In the genomic region with DNA sequence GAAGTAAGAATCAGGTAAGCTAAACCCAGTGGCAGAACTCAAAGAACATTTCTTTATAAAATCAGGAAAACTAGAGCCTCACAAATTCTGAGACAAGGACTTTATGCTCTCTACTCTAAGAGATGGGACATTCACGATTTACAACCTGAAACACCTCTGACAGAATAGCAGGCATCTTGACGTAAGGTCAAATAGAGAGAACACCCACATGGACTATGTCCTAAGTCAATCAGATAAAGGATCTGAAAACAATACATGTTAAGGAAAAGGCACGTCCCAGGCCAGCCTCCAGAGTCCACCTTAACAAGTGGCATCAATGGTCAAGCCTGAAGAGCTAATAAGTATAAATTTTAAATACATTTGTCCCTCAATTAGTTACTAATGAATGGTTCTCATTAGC, we compare ENCODE assay signal across 23 cellular contexts. TPM values are rescaled to one million over a fixed set of nuclear protein-coding genes. Genes with fewer than 3 reads are reported as not detected.
A peak's percentile ranks its signal among the peaks of the same experiment; 100 is the strongest.
DNase-seq lines count a peak whose midpoint lies in the region; ATAC-seq and TF ChIP-seq lines count a peak whose summit lies in the region.
"Had no signal": no experiment of that assay in that cellular context is flagged by ENCODE, and none has a peak within 500 bp of the region (broad histone marks: within the 10 kb centered on the region; RNA-seq: fewer than 3 reads in every experiment).

No MANE protein-coding gene starts in this region.

- no peak overlapping the region for H3K4me3 Mint-ChIP-seq in activated CD8-positive, alpha-beta T cell treated with anti-CD3 and anti-CD28 coated beads, Interleukin-2, amount 10 ng/mL, durations not matched to agents 7 days and 5 days
- no peak overlapping the region for H3K4me3 Mint-ChIP-seq in activated CD8-positive, alpha-beta T cell treated with anti-CD3 and anti-CD28 coated beads for 36 hours
- H3K4me3 Mint-ChIP-seq in activated T-helper 17 cell treated with anti-CD3 and anti-CD28 coated beads, Interleukin-2, amount 50 U/mL, for 72 hours, result no peak overlapping the region
- H3K4me3 Mint-ChIP-seq in memory B cell, result no peak overlapping the region
- H3K4me3 Mint-ChIP-seq in activated naive CD4-positive, alpha-beta T cell treated with anti-CD3 and anti-CD28 coated beads, Interleukin-2, amount 10 ng/mL, durations not matched to agents 7 days and 5 days, result no peak overlapping the region
- H3K4me3 Mint-ChIP-seq: CD4-positive, CD25-positive, alpha-beta regulatory T cell; H9 had no signal

- POLR2A ChIA-PET in activated CD8-positive, alpha-beta T cell treated with anti-CD3 and anti-CD28 coated beads, Interleukin-2, amount 10 ng/mL, durations not matched to agents 7 days and 5 days (lab: Charles Lee), result interaction anchor here (1.4 to 2.0 kb wide), 2 partner anchors 48 to 51 kb away, joined by 3 to 12 read pairs; partner anchors contain the start of gene GNPTAB
- POLR2A ChIA-PET in activated CD8-positive, alpha-beta T cell treated with anti-CD3 and anti-CD28 coated beads for 36 hours (lab: Charles Lee), result interaction anchor here (0.7 to 3.5 kb wide), 2 partner anchors 51 to 213 kb away, joined by 3 to 16 read pairs; partner anchors contain the start of gene GNPTAB

- no peak for DNase-seq in activated CD8-positive, alpha-beta T cell treated with anti-CD3 and anti-CD28 coated beads, Interleukin-2, amount 10 ng/mL, durations not matched to agents 7 days and 5 days
- no peak for DNase-seq in activated CD8-positive, alpha-beta T cell treated with anti-CD3 and anti-CD28 coated beads for 36 hours
- DNase-seq in memory B cell (ENCODE audit: low spot score in 2 of 2), result no peak
- no peak for DNase-seq in activated CD4-positive, CD25-positive, alpha-beta regulatory T cell (lab: John Stamatoyannopoulos, UW)
- DNase-seq in activated naive CD4-positive, alpha-beta T cell treated with anti-CD3 and anti-CD28 coated beads, Interleukin-2, amount 10 ng/mL, durations not matched to agents 7 days and 5 days, result no peak
- DNase-seq in RKO (ENCODE audit: low spot score), result no peak
- DNase-seq: CD4-positive, CD25-positive, alpha-beta regulatory T cell; COR-L47; H9; KBM-7; MV-4-11; NCI-H1105; NCI-H1436 treated with DMSO at 0.1 percent for 48 hours; NCI-H187 treated with DMSO at 0.1 percent for 48 hours; NCI-H2171 treated with DMSO at 0.1 percent for 48 hours; NCI-H345; NCI-H774; SJCRH30 had no signal

- no peaks in the 10 kb centered on the region for H3K27me3 Mint-ChIP-seq in activated CD8-positive, alpha-beta T cell treated with anti-CD3 and anti-CD28 coated beads, Interleukin-2, amount 10 ng/mL, durations not matched to agents 7 days and 5 days (ENCODE audit: low read depth)
- no peaks in the 10 kb centered on the region for H3K27me3 Mint-ChIP-seq in activated CD8-positive, alpha-beta T cell treated with anti-CD3 and anti-CD28 coated beads for 36 hours
- no peaks in the 10 kb centered on the region for H3K27me3 Mint-ChIP-seq in activated T-helper 17 cell treated with anti-CD3 and anti-CD28 coated beads, Interleukin-2, amount 50 U/mL, for 72 hours
- no peaks in the 10 kb centered on the region for H3K27me3 Mint-ChIP-seq in memory B cell
- H3K27me3 Mint-ChIP-seq in activated naive CD4-positive, alpha-beta T cell treated with anti-CD3 and anti-CD28 coated beads, Interleukin-2, amount 10 ng/mL, durations not matched to agents 7 days and 5 days, result no peaks in the 10 kb centered on the region
- H3K27me3 Mint-ChIP-seq: CD4-positive, CD25-positive, alpha-beta regulatory T cell had no signal

- no peaks in the 10 kb centered on the region for H3K9me3 Mint-ChIP-seq in activated CD8-positive, alpha-beta T cell treated with anti-CD3 and anti-CD28 coated beads, Interleukin-2, amount 10 ng/mL, durations not matched to agents 7 days and 5 days (ENCODE audit: insufficient read depth)
- no peaks in the 10 kb centered on the region for H3K9me3 Mint-ChIP-seq in activated CD8-positive, alpha-beta T cell treated with anti-CD3 and anti-CD28 coated beads for 36 hours
- no peaks in the 10 kb centered on the region for H3K9me3 Mint-ChIP-seq in activated T-helper 17 cell treated with anti-CD3 and anti-CD28 coated beads, Interleukin-2, amount 50 U/mL, for 72 hours
- no peaks in the 10 kb centered on the region for H3K9me3 Mint-ChIP-seq in memory B cell
- no peaks in the 10 kb centered on the region for H3K9me3 Mint-ChIP-seq in activated naive CD4-positive, alpha-beta T cell treated with anti-CD3 and anti-CD28 coated beads, Interleukin-2, amount 10 ng/mL, durations not matched to agents 7 days and 5 days
- H3K9me3 Mint-ChIP-seq: CD4-positive, CD25-positive, alpha-beta regulatory T cell; H9 had no signal

- H3K27ac Mint-ChIP-seq in activated CD8-positive, alpha-beta T cell treated with anti-CD3 and anti-CD28 coated beads, Interleukin-2, amount 10 ng/mL, durations not matched to agents 7 days and 5 days, result peak overlapping the region; percentile 41
- no peak overlapping the region for H3K27ac Mint-ChIP-seq in activated CD8-positive, alpha-beta T cell treated with anti-CD3 and anti-CD28 coated beads for 36 hours
- peak overlapping the region; percentile 17 for H3K27ac Mint-ChIP-seq in activated T-helper 17 cell treated with anti-CD3 and anti-CD28 coated beads, Interleukin-2, amount 50 U/mL, for 72 hours
- H3K27ac Mint-ChIP-seq in memory B cell, result peak overlapping the region; percentile 47
- no peak overlapping the region for H3K27ac Mint-ChIP-seq in activated naive CD4-positive, alpha-beta T cell treated with anti-CD3 and anti-CD28 coated beads, Interleukin-2, amount 10 ng/mL, durations not matched to agents 7 days and 5 days

- H3K4me1 Mint-ChIP-seq in activated CD8-positive, alpha-beta T cell treated with anti-CD3 and anti-CD28 coated beads, Interleukin-2, amount 10 ng/mL, durations not matched to agents 7 days and 5 days (ENCODE audit: low read depth), result peaks cover 55% of the 10 kb centered on the region
- peaks cover 25% of the 10 kb centered on the region for H3K4me1 Mint-ChIP-seq in activated CD8-positive, alpha-beta T cell treated with anti-CD3 and anti-CD28 coated beads for 36 hours (ENCODE audit: low read depth)
- H3K4me1 Mint-ChIP-seq in activated T-helper 17 cell treated with anti-CD3 and anti-CD28 coated beads, Interleukin-2, amount 50 U/mL, for 72 hours, result peaks cover 23% of the 10 kb centered on the region
- H3K4me1 Mint-ChIP-seq in memory B cell, result peaks cover 11% of the 10 kb centered on the region
- H3K4me1 Mint-ChIP-seq in activated naive CD4-positive, alpha-beta T cell treated with anti-CD3 and anti-CD28 coated beads, Interleukin-2, amount 10 ng/mL, durations not matched to agents 7 days and 5 days, result peaks cover 10% of the 10 kb centered on the region

- no peak for ATAC-seq in activated CD8-positive, alpha-beta T cell treated with anti-CD3 and anti-CD28 coated beads, Interleukin-2, amount 10 ng/mL, durations not matched to agents 7 days and 5 days
- ATAC-seq in activated CD8-positive, alpha-beta T cell treated with anti-CD3 and anti-CD28 coated beads for 36 hours, result no peak
- no peak for ATAC-seq in activated T-helper 17 cell treated with anti-CD3 and anti-CD28 coated beads, Interleukin-2, amount 50 U/mL, for 72 hours (replicated peaks)
- ATAC-seq in memory B cell (ENCODE audit: low read depth), result no peak

- CTCF ChIA-PET in activated CD8-positive, alpha-beta T cell treated with anti-CD3 and anti-CD28 coated beads, Interleukin-2, amount 10 ng/mL, durations not matched to agents 7 days and 5 days (lab: Charles Lee), result interaction anchor here (0.7 to 7.6 kb wide), 11 partner anchors 9 to 391 kb away, joined by 3 to 166 read pairs (median 4); partner anchors contain the start of gene GNPTAB
- CTCF ChIA-PET in activated CD8-positive, alpha-beta T cell treated with anti-CD3 and anti-CD28 coated beads for 36 hours (lab: Charles Lee), result interaction anchor here (1.1 to 7.8 kb wide), 8 partner anchors 15 to 288 kb away, joined by 3 to 104 read pairs (median 12); partner anchors contain the start of gene GNPTAB
- CTCF ChIA-PET in activated naive CD4-positive, alpha-beta T cell treated with anti-CD3 and anti-CD28 coated beads, Interleukin-2, amount 10 ng/mL, durations not matched to agents 7 days and 5 days (lab: Charles Lee), result interaction anchor here (0.9 to 4.0 kb wide), 6 partner anchors 13 to 61 kb away, joined by 3 to 31 read pairs (median 8); partner anchors contain the start of gene GNPTAB

- no peak for TF ChIP-seq CTCF in activated CD8-positive, alpha-beta T cell treated with anti-CD3 and anti-CD28 coated beads for 36 hours (IDR thresholded peaks at IDR 0.05)

- intact Hi-C loops in activated CD8-positive, alpha-beta T cell treated with anti-CD3 and anti-CD28 coated beads for 36 hours (cut with micrococcal nuclease), result no loop called here

- peaks cover 62% of the 10 kb centered on the region for H3K36me3 Mint-ChIP-seq in activated CD8-positive, alpha-beta T cell treated with anti-CD3 and anti-CD28 coated beads, Interleukin-2, amount 10 ng/mL, durations not matched to agents 7 days and 5 days (ENCODE audit: low read depth)
- peaks cover 33% of the 10 kb centered on the region for H3K36me3 Mint-ChIP-seq in activated CD8-positive, alpha-beta T cell treated with anti-CD3 and anti-CD28 coated beads for 36 hours (ENCODE audit: low read depth)
- peaks cover 19% of the 10 kb centered on the region for H3K36me3 Mint-ChIP-seq in activated T-helper 17 cell treated with anti-CD3 and anti-CD28 coated beads, Interleukin-2, amount 50 U/mL, for 72 hours (ENCODE audit: low read depth)
- H3K36me3 Mint-ChIP-seq in memory B cell, result peaks cover 21% of the 10 kb centered on the region
- H3K36me3 Mint-ChIP-seq in activated naive CD4-positive, alpha-beta T cell treated with anti-CD3 and anti-CD28 coated beads, Interleukin-2, amount 10 ng/mL, durations not matched to agents 7 days and 5 days, result peaks cover 34% of the 10 kb centered on the region

RNA-seq across cellular contexts. Expression of gene SYCP3, which starts 39.9 kb away (rescaled TPM):
- total RNA-seq in activated CD8-positive, alpha-beta T cell treated with anti-CD3 and anti-CD28 coated beads, Interleukin-2, amount 10 ng/mL, durations not matched to agents 7 days and 5 days, result 1 to 10 TPM; 1.7 to 2.0 TPM
- total RNA-seq in activated CD8-positive, alpha-beta T cell treated with anti-CD3 and anti-CD28 coated beads for 36 hours, result under 1 TPM; 0.09 to 0.36 TPM
- under 1 TPM; 0.30 to 0.42 TPM for total RNA-seq in activated T-helper 17 cell treated with anti-CD3 and anti-CD28 coated beads, Interleukin-2, amount 50 U/mL, for 72 hours
- total RNA-seq: A172, Daoy, G401, MCF 10A had no signal

RNA-seq across cellular contexts. Expression of gene GNPTAB, which starts 51.6 kb away (rescaled TPM):
- total RNA-seq in activated CD8-positive, alpha-beta T cell treated with anti-CD3 and anti-CD28 coated beads, Interleukin-2, amount 10 ng/mL, durations not matched to agents 7 days and 5 days, result 100 to 1,000 TPM; 104 to 109 TPM
- 10 to 100 TPM; 52.4 to 56.9 TPM for total RNA-seq in activated CD8-positive, alpha-beta T cell treated with anti-CD3 and anti-CD28 coated beads for 36 hours
- total RNA-seq in activated T-helper 17 cell treated with anti-CD3 and anti-CD28 coated beads, Interleukin-2, amount 50 U/mL, for 72 hours, result 10 to 100 TPM; 29.8 to 41.1 TPM

Comparison
In these comparisons a context has a peak if more than half of its experiments do, and no peak if none do; other contexts are left out.
1. H3K27ac Mint-ChIP-seq: peak in activated CD8-positive, alpha-beta T cell treated with anti-CD3 and anti-CD28 coated beads, Interleukin-2, amount 10 ng/mL, durations not matched to agents 7 days and 5 days (single experiment), activated T-helper 17 cell treated with anti-CD3 and anti-CD28 coated beads, Interleukin-2, amount 50 U/mL, for 72 hours (single experiment) and memory B cell (single experiment); none in activated CD8-positive, alpha-beta T cell treated with anti-CD3 and anti-CD28 coated beads for 36 hours (single experiment) and activated naive CD4-positive, alpha-beta T cell treated with anti-CD3 and anti-CD28 coated beads, Interleukin-2, amount 10 ng/mL, durations not matched to agents 7 days and 5 days (single experiment).